ENCODE assay signal across 8 cellular contexts in the genomic region with DNA sequence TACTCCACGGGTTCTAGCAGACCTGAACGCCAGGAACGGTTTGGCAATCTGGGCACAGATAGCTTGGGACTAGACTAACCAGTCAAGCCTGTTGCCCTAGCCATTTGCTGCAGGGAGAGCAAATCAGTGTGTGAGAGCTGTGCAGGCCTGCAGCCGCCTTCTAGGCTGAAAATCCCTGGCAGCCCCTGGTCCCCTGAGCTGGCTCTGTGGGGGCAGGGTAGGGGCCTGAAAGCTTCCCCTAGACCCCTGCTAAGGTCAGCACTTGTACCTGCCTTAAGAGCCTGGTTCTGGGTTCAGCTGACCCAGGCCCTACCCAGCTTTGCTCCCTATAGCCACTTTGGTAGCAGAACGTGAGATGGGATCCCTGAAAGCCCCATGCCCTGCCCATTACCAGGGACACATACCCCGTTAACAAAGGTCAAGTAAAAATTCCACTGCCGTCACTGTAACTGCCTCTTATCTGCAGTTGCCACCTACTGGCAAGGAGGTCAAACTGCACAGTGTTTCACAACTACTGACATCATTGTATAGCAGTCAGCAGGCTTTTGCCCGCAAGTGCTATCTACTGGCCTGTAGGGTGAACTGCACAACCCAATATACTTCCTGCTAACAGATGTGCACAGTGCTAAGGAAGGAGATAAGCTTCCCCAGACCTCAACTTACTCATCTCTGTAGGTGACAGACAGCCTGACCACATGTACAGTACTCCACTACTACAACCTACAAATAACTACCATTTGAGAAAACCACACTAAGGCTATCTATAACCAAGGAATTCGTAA.
DNase-seq lines count a peak whose midpoint lies in the region; ATAC-seq, FAIRE-seq and TF ChIP-seq lines count a peak whose summit lies in the region.

No MANE protein-coding gene starts in this region.

- no peak overlapping the region for H2AFZ ChIP-seq in mesenchymal stem cell (ENCODE audit: low read depth, low read length)

- no peak overlapping the region for H3K4me2 ChIP-seq in mesenchymal stem cell (ENCODE audit: low read length, poor library complexity, severe bottlenecking)

- in situ Hi-C loops in T47D (cut with HindIII; ENCODE audit: low pct_unique_long_range_greater_than_20kb, low sequenced_read_pairs): no loop called here

- peaks cover 3% of the 10 kb centered on the region for H3K36me3 Mint-ChIP-seq in T-helper 17 cell (ENCODE audit: low read depth)

- H2BK5ac ChIP-seq in mesenchymal stem cell (ENCODE audit: low read depth, low read length, poor library complexity, severe bottlenecking): no peak overlapping the region

- H2BK120ac ChIP-seq in mesenchymal stem cell (ENCODE audit: low read depth, low read length): no peak overlapping the region

- no peak overlapping the region for H2AK5ac ChIP-seq in mesenchymal stem cell (ENCODE audit: low read length, severe bottlenecking)

- H3K4me3 Mint-ChIP-seq in T-helper 17 cell: peak overlapping the region; percentile 4

- H3K9ac ChIP-seq in mesenchymal stem cell (ENCODE audit: low read length): no peak overlapping the region

- no peak overlapping the region for H3K14ac ChIP-seq in mesenchymal stem cell (ENCODE audit: low read length in 2 of 2)

- H3K4me3 ChIP-seq in mesenchymal stem cell (ENCODE audit: insufficient read depth in 1 of 2, low read depth in 1 of 2, low read length in 2 of 2): no peak overlapping the region

- H3K27me3 ChIP-seq in mesenchymal stem cell (ENCODE audit: control insufficient read depth in 1 of 2, insufficient read depth in 1 of 2, low read length in 2 of 2): no peaks in the 10 kb centered on the region

- H2BK15ac ChIP-seq in mesenchymal stem cell (ENCODE audit: low read depth, poor library complexity, severe bottlenecking): no peak overlapping the region

- H3K36me3 ChIP-seq in mesenchymal stem cell (ENCODE audit: control insufficient read depth in 1 of 2, insufficient read depth in 2 of 2, low read depth in 1 of 2, low read length in 2 of 2): no peaks in the 10 kb centered on the region

- no peak overlapping the region for H4K91ac ChIP-seq in mesenchymal stem cell (ENCODE audit: low read length)

- H3K9me3 ChIP-seq in T-helper 17 cell (ENCODE audit: control insufficient read depth, low read length, poor library complexity, severe bottlenecking) (no peaks in the 10 kb centered on the region), mesenchymal stem cell (ENCODE audit: control insufficient read depth, low read length) (peaks cover 28% of the 10 kb centered on the region)

- H3K27ac Mint-ChIP-seq in T-helper 17 cell: no peak overlapping the region

- H3K27ac ChIP-seq in mesenchymal stem cell (ENCODE audit: low read length, poor library complexity, severe bottlenecking): no peak overlapping the region

- no peak overlapping the region for H3K23ac ChIP-seq in mesenchymal stem cell (ENCODE audit: low read length in 2 of 2)

- H4K8ac ChIP-seq in mesenchymal stem cell (ENCODE audit: low read length): no peak overlapping the region

- H3K4me1 Mint-ChIP-seq in T-helper 17 cell: peaks cover 9% of the 10 kb centered on the region

- ATAC-seq in GM21619 (IDR thresholded peaks at IDR 0.05; ENCODE audit: unreplicated experiment) (peak; percentile 100), T-helper 17 cell (peak; percentile 100)

- WGBS in mesenchymal stem cell: 66% methylated on average over 9 of the region's 9 CpGs

- FAIRE-seq in HTR-8/SVneo (lab: Jason Lieb, UNC): no peak

- no peak overlapping the region for H3K18ac ChIP-seq in mesenchymal stem cell (ENCODE audit: low read depth in 1 of 2, low read length in 2 of 2)

- H3K4ac ChIP-seq in mesenchymal stem cell (ENCODE audit: low read depth in 1 of 2, low read length in 2 of 2): no peak overlapping the region

- H3K4me1 ChIP-seq in mesenchymal stem cell (ENCODE audit: control insufficient read depth, insufficient read depth, low read depth, low read length): no peaks in the 10 kb centered on the region

- TF ChIP-seq CTCF in GM10266 (IDR thresholded peaks at IDR 0.05; ENCODE audit: control insufficient read depth, insufficient read depth, low read depth, missing control alignments): peak; percentile 52

- H3K79me1 ChIP-seq in mesenchymal stem cell (replicated peaks; ENCODE audit: low read length, poor library complexity, severe bottlenecking): no peaks in the 10 kb centered on the region

- peaks cover 20% of the 10 kb centered on the region for H3K27me3 Mint-ChIP-seq in T-helper 17 cell

- peak; percentile 55 for DNase-seq in GM10266 (ENCODE audit: extremely low spot score)
- DNase-seq in HuH-7.5 (ENCODE audit: low spot score): peak; percentile 31
- DNase-seq in T-helper 17 cell: peak in 2 of 3 donors; percentile 29 to 38
- DNase-seq in T47D (ENCODE audit: low read depth in 1 of 2, low spot score in 1 of 2): peak; percentile 7 to 82
- peak; percentile 43 for DNase-seq in mesenchymal stem cell
- DNase-seq in HTR-8/SVneo (ENCODE audit: insufficient read length, low spot score): no peak
- DNase-seq in NCI-H1694 treated with DMSO at 0.1 percent for 48 hours (lab: John Stamatoyannopoulos, UW): no peak

- no peak overlapping the region for H2BK12ac ChIP-seq in mesenchymal stem cell (ENCODE audit: low read length in 2 of 2)

Comparison
In these comparisons a context has a peak if more than half of its experiments do, and no peak if none do; other contexts are left out.
1. DNase-seq: peak in GM10266 (single experiment), HuH-7.5 (single experiment), T-helper 17 cell (2 of 3), T47D (2 of 2) and mesenchymal stem cell (single experiment); none in HTR-8/SVneo (single experiment) and NCI-H1694 treated with DMSO at 0.1 percent for 48 hours (single experiment).